15 cellular contexts compared by ENCODE assay signal in genomic region chr11:70885721-70886305, GRCh38.
DNase-seq lines count a peak whose midpoint lies in the region; ATAC-seq and TF ChIP-seq lines count a peak whose summit lies in the region.
"Had no signal": no experiment of that assay in that cellular context is flagged by ENCODE, and none has a peak within 500 bp of the region (broad histone marks: within the 10 kb centered on the region; RNA-seq: fewer than 3 reads in every experiment).

No MANE protein-coding gene starts in this region.

- H2BK20ac ChIP-seq in IMR-90 (ENCODE audit: low read depth, low read length), result no peak overlapping the region

- H3K4me3 ChIP-seq in IMR-90 (ENCODE audit: insufficient read depth, low read depth, low read length), result no peak overlapping the region
- H3K4me3 ChIP-seq in SJSA1, result peak overlapping the region; percentile 25
- H3K4me3 ChIP-seq: left ventricle myocardium inferior had no signal

- H2BK120ac ChIP-seq in IMR-90 (ENCODE audit: low read depth, low read length), result no peak overlapping the region

- no peak overlapping the region for H3K23ac ChIP-seq in IMR-90 (ENCODE audit: low read depth, low read length)

- H3K27me3 ChIP-seq in IMR-90 (ENCODE audit: control insufficient read depth, insufficient read depth, low read length), result no peaks in the 10 kb centered on the region; the same call in 1 of the 2 replicates
- H3K27me3 ChIP-seq in SJSA1 (replicated peaks), result no peaks in the 10 kb centered on the region

- no peaks in the 10 kb centered on the region for H4K20me1 ChIP-seq in IMR-90 (ENCODE audit: insufficient read depth, low read length)

- H3K4me1 ChIP-seq in IMR-90 (ENCODE audit: control insufficient read depth, insufficient read depth, low read length) (no peaks in the 10 kb centered on the region), SJSA1 (replicated peaks) (peaks cover 53% of the 10 kb centered on the region)
- H3K4me1 ChIP-seq: left ventricle myocardium inferior had no signal

- H4K91ac ChIP-seq in IMR-90 (ENCODE audit: insufficient read depth, low read depth, low read length), result no peak overlapping the region

- no peak overlapping the region for H3K4me2 ChIP-seq in IMR-90 (ENCODE audit: low read depth, low read length)

- no peaks in the 10 kb centered on the region for H3K79me1 ChIP-seq in IMR-90 (ENCODE audit: low read depth in 1 of 2, low read length in 2 of 2)

- no CpG with 5 or more reads among the region's 29 CpGs for WGBS in IMR-90 (ENCODE audit: extremely low coverage in 2 of 2, insufficient read length in 1 of 2), 2 experiments

- no peak overlapping the region for H2AK9ac ChIP-seq in IMR-90 (replicated peaks; ENCODE audit: low read depth, low read length, poor library complexity)

- peak; percentile 11 for DNase-seq in IMR-90
- DNase-seq in SJSA1 (ENCODE audit: low read depth in 1 of 2, low spot score in 2 of 2), result peak; percentile 92 to 93
- peak; percentile 4 for DNase-seq in iris pigment epithelial cell (ENCODE audit: low read depth)
- DNase-seq in retina, result peak; percentile 59
- DNase-seq in NCI-H128 (lab: John Stamatoyannopoulos, UW; ENCODE audit: unreplicated experiment), result no peak
- no peak for DNase-seq in RKO (ENCODE audit: low spot score)
- DNase-seq: activated CD4-positive, alpha-beta T cell treated with anti-CD3 and anti-CD28 coated beads for 36 hours; activated T-cell treated with anti-CD3 and anti-CD28 coated beads for 4 hours; left ventricle myocardium inferior; naive B cell; NCI-H2081 treated with DMSO at 0.1 percent for 48 hours; SHP77; stimulated activated CD4-positive, alpha-beta T cell treated with anti-CD3 and anti-CD28 coated beads, Interleukin-1b, Interleukin-23, amount 100 ng/mL, for 48 hours; T-helper 9 cell had no signal

- no peak overlapping the region for H2BK15ac ChIP-seq in IMR-90 (ENCODE audit: low read depth, low read length)

- TF ChIP-seq POLR2A in IMR-90 (IDR thresholded peaks at IDR 0.05; ENCODE audit: low read depth, low read length), result no peak

- H2AFZ ChIP-seq in IMR-90 (replicated peaks; ENCODE audit: low read length, poor library complexity), result no peak overlapping the region

- no TSS peak for BruUV-seq in IMR-90 (replicated peaks; lab: Mats Ljungman, UMichigan)

- ATAC-seq in IMR-90 (ENCODE audit: low read depth) (peak; percentile 21; the same call in 1 of the 2 replicates), esophagus mucosa (no peak)
- ATAC-seq: activated CD4-positive, alpha-beta T cell treated with anti-CD3 and anti-CD28 coated beads for 36 hours had no signal

- H3K36me3 ChIP-seq in IMR-90 (ENCODE audit: control insufficient read depth, insufficient read depth, low read length), result peaks cover 2% of the 10 kb centered on the region; the same call in 1 of the 2 replicates
- peaks cover 7% of the 10 kb centered on the region; the same call in 1 of the 2 replicates for H3K36me3 ChIP-seq in SJSA1
- H3K36me3 ChIP-seq: left ventricle myocardium inferior had no signal

- TF ChIP-seq CTCF in IMR-90 (conservative IDR thresholded peaks at IDR 0.05; ENCODE audit: low read depth, low read length), result no peak

- no peak overlapping the region for H4K8ac ChIP-seq in IMR-90 (ENCODE audit: low read depth in 2 of 2, low read length in 2 of 2)

- H3K14ac ChIP-seq in IMR-90 (replicated peaks; ENCODE audit: low read depth, low read length), result no peak overlapping the region

- no peak overlapping the region for H4K5ac ChIP-seq in IMR-90 (ENCODE audit: low read depth, low read length)

- H3K27ac ChIP-seq in IMR-90 (ENCODE audit: insufficient read depth, low read length) (no peak overlapping the region), SJSA1 (peak overlapping the region; percentile 85)
- H3K27ac ChIP-seq: left ventricle myocardium inferior had no signal

- peaks cover 5% of the 10 kb centered on the region; the same call in 1 of the 2 replicates for H3K9me3 ChIP-seq in IMR-90 (ENCODE audit: control insufficient read depth, insufficient read depth, low read length)
- peaks cover 60% of the 10 kb centered on the region for H3K9me3 ChIP-seq in SJSA1 (replicated peaks)
- H3K9me3 ChIP-seq: left ventricle myocardium inferior had no signal

- no peak for TF ChIP-seq RAD21 in IMR-90 (IDR thresholded peaks at IDR 0.05; ENCODE audit: low read length)

- H3K9ac ChIP-seq in IMR-90 (ENCODE audit: low read depth, low read length), result no peak overlapping the region

- in situ Hi-C loops in IMR-90 (cut with MboI; ENCODE audit: low sequenced_read_pairs), result no loop called here

- H3K9me1 ChIP-seq in IMR-90 (ENCODE audit: insufficient read depth, low read length), result no peaks in the 10 kb centered on the region

- no peak overlapping the region for H2AK5ac ChIP-seq in IMR-90 (ENCODE audit: low read depth, low read length)

- CTCF ChIA-PET in IMR-90 (lab: Yijun Ruan, JAX), result interaction anchor here (0.6 kb wide), 1 partner anchor 55 kb away, joined by 3 read pairs; no protein-coding TSS in a partner anchor

- no peak overlapping the region for H3K4ac ChIP-seq in IMR-90 (ENCODE audit: low read depth, low read length)

- H3K18ac ChIP-seq in IMR-90 (ENCODE audit: low read depth, low read length), result no peak overlapping the region

- intact Hi-C loops in IMR-90 (cut with micrococcal nuclease), result no loop called here

- no peak overlapping the region for H2BK5ac ChIP-seq in IMR-90 (ENCODE audit: low read depth, low read length, poor library complexity, severe bottlenecking)

- no peak overlapping the region; the same call in 1 of the 2 replicates for H3K56ac ChIP-seq in IMR-90 (ENCODE audit: extremely low read depth, insufficient read depth, low read length)

- dilution Hi-C loops in IMR-90 (cut with HindIII; ENCODE audit: low sequenced_read_pairs, unreplicated experiment), result no loop called here

- POLR2A ChIA-PET in IMR-90 (lab: Charles Lee; ENCODE audit: unreplicated experiment), result no interaction called here

TF ChIP-seq in IMR-90, 13 proteins besides CTCF, POLR2A, EP300 and RAD21:
- no peak for TF ChIP-seq MAZ (IDR thresholded peaks at IDR 0.05; ENCODE audit: borderline replicate concordance, low read depth, low read length)
- no peak for TF ChIP-seq SMC3 (IDR thresholded peaks at IDR 0.05; ENCODE audit: low read depth, low read length)
- TF ChIP-seq RFX5 (IDR thresholded peaks at IDR 0.05; ENCODE audit: low read depth, low read length), result no peak
- no peak for TF ChIP-seq CEBPB (IDR thresholded peaks at IDR 0.05; ENCODE audit: low read depth, low read length)
- TF ChIP-seq NFE2L2 (IDR thresholded peaks at IDR 0.05; ENCODE audit: low read depth, low read length), result no peak
- TF ChIP-seq USF2 (IDR thresholded peaks at IDR 0.05; ENCODE audit: low read depth, low read length), result no peak
- TF ChIP-seq MAFK (IDR thresholded peaks at IDR 0.05; ENCODE audit: low read depth, low read length), result no peak
- TF ChIP-seq FOS (IDR thresholded peaks at IDR 0.05; ENCODE audit: low read depth, low read length), result no peak
- TF ChIP-seq BHLHE40 (IDR thresholded peaks at IDR 0.05; ENCODE audit: low read depth, low read length), result no peak
- no peak for TF ChIP-seq RCOR1 (IDR thresholded peaks at IDR 0.05; ENCODE audit: insufficient replicate concordance, low read length)
- TF ChIP-seq MXI1 (IDR thresholded peaks at IDR 0.05; ENCODE audit: borderline replicate concordance, low read depth, low read length), result no peak
- no peak for TF ChIP-seq CHD1 (IDR thresholded peaks at IDR 0.05; ENCODE audit: low read depth, low read length)
- TF ChIP-seq ELK1 (IDR thresholded peaks at IDR 0.05; ENCODE audit: borderline replicate concordance, low read depth, low read length), result no peak

Comparison
In these comparisons a context has a peak if more than half of its experiments do, and no peak if none do; other contexts are left out.
1. DNase-seq: peak in IMR-90 (single experiment), SJSA1 (2 of 2), iris pigment epithelial cell (single experiment) and retina (single experiment); none in NCI-H128 (single experiment) and RKO (single experiment).